Comparison of ENCODE assay signal across 1 cellular context in the genomic region with DNA sequence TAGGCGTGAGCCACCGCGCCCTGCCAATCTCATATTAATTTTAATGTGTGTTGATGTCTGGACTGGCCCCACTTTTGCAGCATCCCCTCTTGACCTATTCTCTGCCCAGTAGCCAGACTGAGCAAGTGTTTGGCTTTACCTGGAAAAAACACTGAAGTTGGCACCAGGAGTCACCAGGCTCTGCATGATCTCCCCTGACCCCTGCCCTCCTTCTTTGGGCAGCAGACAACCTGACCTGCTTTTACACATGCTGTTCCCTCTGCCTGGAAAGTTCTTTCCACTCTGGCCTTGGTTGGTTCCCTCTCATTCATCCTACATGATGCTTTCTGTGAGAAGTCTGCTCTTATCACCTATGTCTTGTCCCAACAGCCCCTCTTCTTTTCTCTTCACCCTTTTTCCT.
TF ChIP-seq lines count a peak whose summit lies in the region.

No MANE protein-coding gene starts in this region.

TF ChIP-seq in HepG2, 621 proteins besides CTCF, POLR2A, EP300 and RAD21 (continued from another document):
- TF ChIP-seq ZNF180 (CRISPR knock-in tag; IDR thresholded peaks at IDR 0.05; ENCODE audit: borderline replicate concordance, low read depth) (no peak), RXRA (CRISPR knock-in tag; IDR thresholded peaks at IDR 0.05) (no peak), ATF7-NPFF (CRISPR knock-in tag; IDR thresholded peaks at IDR 0.05; ENCODE audit: low read depth) (no peak), HES4 (CRISPR knock-in tag; IDR thresholded peaks at IDR 0.05; ENCODE audit: borderline replicate concordance) (no peak), SMARCC2 (IDR thresholded peaks at IDR 0.05) (no peak), XBP1 (CRISPR knock-in tag; IDR thresholded peaks at IDR 0.05) (no peak), SP2 (CRISPR knock-in tag; IDR thresholded peaks at IDR 0.05) (no peak), SNRNP70 (IDR thresholded peaks at IDR 0.05; ENCODE audit: low read depth, low read length) (no peak), ZNF619 (CRISPR knock-in tag; IDR thresholded peaks at IDR 0.05) (no peak), SOX13 (IDR thresholded peaks at IDR 0.05) (no peak), SOX13 (CRISPR knock-in tag; conservative IDR thresholded peaks at IDR 0.05 in 1 of 2, IDR thresholded peaks at IDR 0.05 in 1 of 2) (no peak), ZNF274 (CRISPR knock-in tag; IDR thresholded peaks at IDR 0.05) (no peak), ZIK1 (CRISPR knock-in tag; IDR thresholded peaks at IDR 0.05; ENCODE audit: borderline replicate concordance, low read depth) (no peak), SNAI1 (CRISPR knock-in tag; IDR thresholded peaks at IDR 0.05; ENCODE audit: borderline replicate concordance) (no peak), PRDM10 (CRISPR knock-in tag; IDR thresholded peaks at IDR 0.05; ENCODE audit: low read depth) (no peak)
